Comparison of ENCODE assay signal across 1 cellular context in the genomic region with DNA sequence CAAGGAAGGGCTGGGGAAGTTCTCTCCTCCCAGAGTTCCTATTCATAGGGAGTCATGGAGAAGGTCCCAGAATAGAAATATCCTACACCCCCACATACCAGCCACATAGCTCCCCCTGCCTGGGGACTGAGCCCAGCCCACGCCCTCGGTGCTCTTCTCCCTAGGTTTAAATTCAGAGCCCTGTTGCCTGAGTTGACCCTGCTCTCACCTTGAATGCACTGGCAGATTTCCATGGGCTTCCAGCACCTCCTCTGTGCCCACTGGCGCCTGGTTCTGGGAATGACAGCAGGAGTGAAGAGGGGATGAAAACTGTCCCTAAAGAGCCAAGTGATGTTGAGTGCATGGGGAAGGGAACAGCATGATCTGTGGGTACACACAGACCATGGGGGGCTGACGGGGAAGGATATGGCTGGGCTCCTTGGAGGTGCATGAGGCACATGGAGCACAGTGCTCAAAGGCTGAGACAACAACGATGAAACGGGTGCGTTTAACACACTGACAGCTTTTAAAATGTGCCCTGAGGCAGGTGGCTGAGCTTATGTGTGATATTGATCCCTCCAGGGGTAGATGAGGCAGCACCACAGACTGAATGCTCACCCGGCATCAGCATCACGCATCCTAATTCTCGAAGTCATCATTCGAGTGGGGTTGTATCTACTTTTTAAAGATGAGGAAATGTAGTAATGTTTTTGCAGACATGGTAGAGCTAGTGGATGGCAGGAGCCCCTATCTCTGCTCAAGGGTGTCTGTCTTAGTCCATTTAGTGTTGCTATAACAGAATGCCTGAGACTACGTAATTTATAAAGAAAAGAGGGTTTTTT.
TF ChIP-seq lines count a peak whose summit lies in the region.

No MANE protein-coding gene starts in this region.

TF ChIP-seq in HCT116, 20 proteins besides CTCF, POLR2A, EP300 and RAD21 (continued from another document):
- TF ChIP-seq, protein P1, sequence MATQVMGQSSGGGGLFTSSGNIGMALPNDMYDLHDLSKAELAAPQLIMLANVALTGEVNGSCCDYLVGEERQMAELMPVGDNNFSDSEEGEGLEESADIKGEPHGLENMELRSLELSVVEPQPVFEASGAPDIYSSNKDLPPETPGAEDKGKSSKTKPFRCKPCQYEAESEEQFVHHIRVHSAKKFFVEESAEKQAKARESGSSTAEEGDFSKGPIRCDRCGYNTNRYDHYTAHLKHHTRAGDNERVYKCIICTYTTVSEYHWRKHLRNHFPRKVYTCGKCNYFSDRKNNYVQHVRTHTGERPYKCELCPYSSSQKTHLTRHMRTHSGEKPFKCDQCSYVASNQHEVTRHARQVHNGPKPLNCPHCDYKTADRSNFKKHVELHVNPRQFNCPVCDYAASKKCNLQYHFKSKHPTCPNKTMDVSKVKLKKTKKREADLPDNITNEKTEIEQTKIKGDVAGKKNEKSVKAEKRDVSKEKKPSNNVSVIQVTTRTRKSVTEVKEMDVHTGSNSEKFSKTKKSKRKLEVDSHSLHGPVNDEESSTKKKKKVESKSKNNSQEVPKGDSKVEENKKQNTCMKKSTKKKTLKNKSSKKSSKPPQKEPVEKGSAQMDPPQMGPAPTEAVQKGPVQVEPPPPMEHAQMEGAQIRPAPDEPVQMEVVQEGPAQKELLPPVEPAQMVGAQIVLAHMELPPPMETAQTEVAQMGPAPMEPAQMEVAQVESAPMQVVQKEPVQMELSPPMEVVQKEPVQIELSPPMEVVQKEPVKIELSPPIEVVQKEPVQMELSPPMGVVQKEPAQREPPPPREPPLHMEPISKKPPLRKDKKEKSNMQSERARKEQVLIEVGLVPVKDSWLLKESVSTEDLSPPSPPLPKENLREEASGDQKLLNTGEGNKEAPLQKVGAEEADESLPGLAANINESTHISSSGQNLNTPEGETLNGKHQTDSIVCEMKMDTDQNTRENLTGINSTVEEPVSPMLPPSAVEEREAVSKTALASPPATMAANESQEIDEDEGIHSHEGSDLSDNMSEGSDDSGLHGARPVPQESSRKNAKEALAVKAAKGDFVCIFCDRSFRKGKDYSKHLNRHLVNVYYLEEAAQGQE (IDR thresholded peaks at IDR 0.05; ENCODE audit: low read depth): no peak
- TF ChIP-seq EZH2 (IDR thresholded peaks at IDR 0.05): no peak
- TF ChIP-seq, protein P2, sequence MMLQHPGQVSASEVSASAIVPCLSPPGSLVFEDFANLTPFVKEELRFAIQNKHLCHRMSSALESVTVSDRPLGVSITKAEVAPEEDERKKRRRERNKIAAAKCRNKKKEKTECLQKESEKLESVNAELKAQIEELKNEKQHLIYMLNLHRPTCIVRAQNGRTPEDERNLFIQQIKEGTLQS (IDR thresholded peaks at IDR 0.05): no peak
- TF ChIP-seq TCF7L2 (IDR thresholded peaks at IDR 0.05; ENCODE audit: borderline replicate concordance, extremely low read depth, insufficient read depth, insufficient read length): no peak
- TF ChIP-seq FOSL1 (IDR thresholded peaks at IDR 0.05; ENCODE audit: low read depth): no peak
- TF ChIP-seq SP1 (IDR thresholded peaks at IDR 0.05; ENCODE audit: low read depth): no peak
- TF ChIP-seq JUND (IDR thresholded peaks at IDR 0.05): no peak
- no peak for TF ChIP-seq YY1 (IDR thresholded peaks at IDR 0.05; ENCODE audit: extremely low read depth, insufficient replicate concordance, low read depth, low read length)
- no peak for TF ChIP-seq ZFX (IDR thresholded peaks at IDR 0.05)
TF ChIP-seq in HCT116: peak in this region for 0.
